Comparison of ENCODE assay signal across 8 cellular contexts in the genomic region with DNA sequence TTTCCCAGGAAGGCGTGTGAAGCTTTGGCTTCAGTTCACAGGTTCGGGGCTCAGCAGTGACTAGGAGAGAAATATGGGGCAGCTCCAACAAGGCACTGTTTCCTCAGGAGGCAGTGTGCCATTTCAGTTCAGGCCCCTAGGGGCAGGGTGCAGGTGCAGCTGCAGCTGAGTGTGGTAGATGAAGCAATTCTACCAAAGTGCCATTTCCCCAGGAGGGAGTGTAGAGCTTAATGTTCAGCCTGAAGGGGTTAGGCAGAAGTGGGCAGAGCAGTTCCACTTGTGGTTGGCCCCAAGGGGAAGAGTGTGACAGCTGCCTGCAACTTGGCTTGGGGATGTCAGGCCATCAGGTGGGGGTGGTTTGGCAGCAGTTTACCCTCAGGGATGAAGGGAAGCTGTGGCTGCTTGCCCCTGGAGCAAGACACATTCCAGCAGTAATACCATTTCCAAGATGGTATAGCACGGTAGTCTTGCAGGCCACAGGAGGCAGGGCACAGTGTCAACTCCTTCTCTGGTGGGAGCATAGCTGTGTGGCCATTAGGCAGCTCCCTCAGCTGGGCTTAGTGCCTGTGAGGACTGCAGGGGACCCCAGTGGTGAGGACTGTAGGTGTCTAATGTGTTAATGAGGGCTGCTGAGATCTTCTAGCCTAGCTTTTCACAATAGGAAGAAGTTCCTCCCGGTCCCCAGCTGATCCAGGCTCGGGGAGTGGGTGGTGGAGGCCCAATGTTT.
DNase-seq lines count a peak whose midpoint lies in the region; ATAC-seq, FAIRE-seq and TF ChIP-seq lines count a peak whose summit lies in the region.

No MANE protein-coding gene starts in this region.

- DNase-seq in AG10803 (ENCODE audit: low read depth) (no peak), NCI-H187 (lab: John Stamatoyannopoulos, UW) (peak; percentile 63 to 76), choroid plexus epithelial cell (ENCODE audit: low read depth) (no peak), urothelium cell line (ENCODE audit: low spot score) (peak; percentile 10), middle frontal gyrus (ENCODE audit: extremely low spot score, low spot score) (no peak), AG08396 (ENCODE audit: low spot score) (no peak)

- ATAC-seq in GM18499 (IDR thresholded peaks at IDR 0.05; ENCODE audit: insufficient read depth, unreplicated experiment) (peak; percentile 71), HG02642 (IDR thresholded peaks at IDR 0.05; ENCODE audit: poor library complexity, unreplicated experiment) (peak; percentile 97)

- FAIRE-seq in urothelium cell line (lab: Jason Lieb, UNC), result no peak

- TF ChIP-seq CTCF in AG10803 (conservative IDR thresholded peaks at IDR 0.05; ENCODE audit: low read length) (peak; percentile 16; the same call in 1 of the 2 replicates), choroid plexus epithelial cell (conservative IDR thresholded peaks at IDR 0.05; ENCODE audit: low read depth, low read length) (peak; percentile 12)

- H3K4me3 ChIP-seq in AG10803 (ENCODE audit: low read length) (no peak overlapping the region), choroid plexus epithelial cell (ENCODE audit: low read depth, low read length) (no peak overlapping the region)

Comparison
In these comparisons a context has a peak if more than half of its experiments do, and no peak if none do; other contexts are left out.
1. DNase-seq: peak in NCI-H187 (2 of 2) and urothelium cell line (single experiment); none in AG10803 (single experiment), choroid plexus epithelial cell (single experiment), middle frontal gyrus (single experiment) and AG08396 (single experiment).